In genomic region chr9:111348821-111349271, GRCh38 we compare ENCODE assay signal across 20 cellular contexts. TPM values are rescaled to one million over a fixed set of nuclear protein-coding genes. Genes with fewer than 3 reads are reported as not detected.
DNase-seq lines count a peak whose midpoint lies in the region; ATAC-seq, FAIRE-seq and TF ChIP-seq lines count a peak whose summit lies in the region.
"Had no signal": no experiment of that assay in that cellular context is flagged by ENCODE, and none has a peak within 500 bp of the region (broad histone marks: within the 10 kb centered on the region; RNA-seq: fewer than 3 reads in every experiment).

No MANE protein-coding gene starts in this region.

- in situ Hi-C loops in K562 (cut with MboI), result no loop called here
- in situ Hi-C loops in gastrocnemius medialis (cut with MboI; ENCODE audit: low sequenced_read_pairs in 4 of 4), result no loop called here

- ATAC-seq in K562, result no peak
- peak; percentile 7 to 8 for ATAC-seq in gastrocnemius medialis
- no peak for ATAC-seq in left cardiac atrium
- ATAC-seq in HG03045 (IDR thresholded peaks at IDR 0.05; ENCODE audit: unreplicated experiment), result no peak

- no peaks in the 10 kb centered on the region for H3K79me2 ChIP-seq in K562 (ENCODE audit: control insufficient read depth, insufficient read depth, low read length)
- H3K79me2 ChIP-seq in hepatocyte, result no peaks in the 10 kb centered on the region

- no peaks in the 10 kb centered on the region for H3K9me1 ChIP-seq in K562 (ENCODE audit: control insufficient read depth, insufficient read depth, low read length)

- H3K4me2 ChIP-seq in K562 (ENCODE audit: insufficient read depth, low read length) (no peak overlapping the region), hepatocyte (peak overlapping the region; percentile 58)

- TF ChIP-seq EP300 in K562 (IDR thresholded peaks at IDR 0.05; ENCODE audit: low read length), result no peak

- intact Hi-C loops in K562 (cut with micrococcal nuclease), result no loop called here
- intact Hi-C loops in gastrocnemius medialis (cut with DNase I; ENCODE audit: low total_unique reads), result no loop called here
- intact Hi-C loops in left cardiac atrium (cut with DNase I), result no loop called here

- H3K27me3 ChIP-seq in K562 (ENCODE audit: control insufficient read depth in 2 of 2, insufficient read depth in 2 of 2, low read length in 2 of 2), result no peaks in the 10 kb centered on the region; a peak in 2 of 5 replicates
- H3K27me3 ChIP-seq in hepatocyte, result no peaks in the 10 kb centered on the region
- H3K27me3 ChIP-seq in gastrocnemius medialis, result no peaks in the 10 kb centered on the region
- H3K27me3 ChIP-seq: cardiac muscle cell had no signal

- no peak overlapping the region for H2AFZ ChIP-seq in K562 (ENCODE audit: low read depth, low read length)
- no peak overlapping the region for H2AFZ ChIP-seq in hepatocyte

- TF ChIP-seq POLR2A in K562 (conservative IDR thresholded peaks at IDR 0.05) (no peak), gastrocnemius medialis (IDR thresholded peaks at IDR 0.05) (no peak)

- H3K9ac ChIP-seq in K562 (ENCODE audit: insufficient read depth in 1 of 2, low read depth in 2 of 2, low read length in 2 of 2), result no peak overlapping the region

- no peaks in the 10 kb centered on the region for H3K36me3 ChIP-seq in K562 (ENCODE audit: control insufficient read depth, insufficient read depth, low read length)
- no peaks in the 10 kb centered on the region for H3K36me3 ChIP-seq in hepatocyte (replicated peaks; ENCODE audit: insufficient read depth, low read depth)
- no peaks in the 10 kb centered on the region for H3K36me3 ChIP-seq in gastrocnemius medialis
- H3K36me3 ChIP-seq: cardiac muscle cell had no signal

- DNase-seq in HPDE6-E6E7 (ENCODE audit: extremely low spot score) (peak; percentile 23), K562 (ENCODE audit: extremely low read depth in 1 of 4, low spot score in 3 of 4) (no peak), hepatocyte (ENCODE audit: low spot score) (peak; percentile 49), gastrocnemius medialis (no peak), left cardiac atrium (no peak), activated gamma-delta T cell treated with Interleukin-2 at 50 U/mL for 16 hours (no peak)
- no peak for DNase-seq in stimulated activated CD8-positive, alpha-beta memory T cell treated with anti-CD3 and anti-CD28 coated beads, Interleukin-4, amount 100 ng/mL, for 48 hours
- DNase-seq: erythroblast; KBM-7; NCI-H146; NCI-H526 treated with DMSO at 0.1 percent for 48 hours; psoas muscle; RPMI8226; stimulated activated CD4-positive, alpha-beta T cell treated with anti-CD3 and anti-CD28 coated beads, Interleukin-2, amount 100 ng/mL, for 48 hours; T-helper 2 cell had no signal

- CTCF ChIA-PET in K562 (lab: Yijun Ruan, JAX; ENCODE audit: low intra/inter-chr PET ratio), result no interaction called here

- TF ChIP-seq RAD21 in K562 (CRISPR knock-in tag; conservative IDR thresholded peaks at IDR 0.05 in 1 of 2, IDR thresholded peaks at IDR 0.05 in 1 of 2), result no peak

- no peaks in the 10 kb centered on the region for H3K9me2 ChIP-seq in hepatocyte (replicated peaks; ENCODE audit: insufficient read depth)

- H3K4me1 ChIP-seq in K562 (replicated peaks in 1 of 2; ENCODE audit: control insufficient read depth in 2 of 2, insufficient read depth in 2 of 2, low read length in 2 of 2) (no peaks in the 10 kb centered on the region), hepatocyte (ENCODE audit: insufficient read depth) (peaks cover 10% of the 10 kb centered on the region), gastrocnemius medialis (no peaks in the 10 kb centered on the region)
- H3K4me1 ChIP-seq: psoas muscle had no signal

- H3K9me3 ChIP-seq in K562 (replicated peaks; ENCODE audit: control insufficient read depth, insufficient read depth, low read depth, low read length), result no peaks in the 10 kb centered on the region
- H3K9me3 ChIP-seq in hepatocyte (ENCODE audit: low read depth), result no peaks in the 10 kb centered on the region
- no peaks in the 10 kb centered on the region for H3K9me3 ChIP-seq in gastrocnemius medialis
- H3K9me3 ChIP-seq: psoas muscle had no signal

- H3K27ac ChIP-seq in K562 (ENCODE audit: extremely low read depth, low read depth, low read length) (no peak overlapping the region), hepatocyte (peak overlapping the region; percentile 62), gastrocnemius medialis (no peak overlapping the region)
- H3K27ac ChIP-seq: cardiac muscle cell, psoas muscle had no signal

- no TSS peak for BruUV-seq in K562 (replicated peaks; lab: Mats Ljungman, UMichigan)

- TF ChIP-seq CTCF in K562 (IDR thresholded peaks at IDR 0.05 in 2 of 3, conservative IDR thresholded peaks at IDR 0.05 in 1 of 3; ENCODE audit: insufficient read depth in 2 of 3, low read depth in 1 of 3, low read length in 3 of 3) (no peak), hepatocyte (IDR thresholded peaks at IDR 0.05; ENCODE audit: poor library complexity) (no peak), gastrocnemius medialis (IDR thresholded peaks at IDR 0.05 in 4 of 5, conservative IDR thresholded peaks at IDR 0.05 in 1 of 5) (no peak)

- 2% methylated on average over 4 of the region's 4 CpGs for WGBS in K562 (ENCODE audit: insufficient coverage, low coverage, missing lambda C conversion rate)
- 35% methylated on average over 4 of the region's 4 CpGs for WGBS in hepatocyte (ENCODE audit: low lambda C conversion rate, missing lambda C conversion rate)

- POLR2A ChIA-PET in K562 (lab: Yijun Ruan, JAX), result no interaction called here

- no peaks in the 10 kb centered on the region for H4K20me1 ChIP-seq in K562 (replicated peaks; ENCODE audit: control insufficient read depth, insufficient read depth, low read length)
- H4K20me1 ChIP-seq in hepatocyte (ENCODE audit: insufficient read depth, poor library complexity, severe bottlenecking), result no peaks in the 10 kb centered on the region

- no peak for FAIRE-seq in K562 (lab: Jason Lieb, UNC)
- FAIRE-seq: GM12891 had no signal

- H3K4me3 ChIP-seq in K562, result no peak overlapping the region
- no peak overlapping the region for H3K4me3 ChIP-seq in hepatocyte
- H3K4me3 ChIP-seq in gastrocnemius medialis, result no peak overlapping the region
- H3K4me3 ChIP-seq: cardiac muscle cell, psoas muscle had no signal

TF ChIP-seq in K562, 482 proteins besides CTCF, POLR2A, EP300 and RAD21 (continues in another document):
- TF ChIP-seq CBFA2T3 (IDR thresholded peaks at IDR 0.05), result peak; percentile 55
- no peak for TF ChIP-seq PTTG1 (tag; IDR thresholded peaks at IDR 0.05; ENCODE audit: low read depth)
- peak; percentile 54 for TF ChIP-seq MEIS2 (IDR thresholded peaks at IDR 0.05; ENCODE audit: partially characterized antibody)
- peak in 1 of 2 experiments; percentile 73; a peak in 2 of 4 replicates for TF ChIP-seq RCOR1 (IDR thresholded peaks at IDR 0.05; ENCODE audit: borderline replicate concordance in 1 of 2, low read depth in 2 of 2, low read length in 2 of 2)
- TF ChIP-seq KDM1A (IDR thresholded peaks at IDR 0.05), result peak; percentile 77 to 80
- TF ChIP-seq STAG1 (CRISPR knock-in tag; IDR thresholded peaks at IDR 0.05; ENCODE audit: borderline replicate concordance), result no peak
- no peak for TF ChIP-seq ESRRB (CRISPR knock-in tag; IDR thresholded peaks at IDR 0.05; ENCODE audit: borderline replicate concordance)
- peak in 1 of 2 experiments; percentile 85; a peak in 2 of 4 replicates for TF ChIP-seq FOXA3 (CRISPR knock-in tag; conservative IDR thresholded peaks at IDR 0.05 in 1 of 2, IDR thresholded peaks at IDR 0.05 in 1 of 2)
- TF ChIP-seq PREB (CRISPR knock-in tag; IDR thresholded peaks at IDR 0.05), result no peak
- no peak for TF ChIP-seq MLLT1 (IDR thresholded peaks at IDR 0.05)

RNA-seq across cellular contexts. Expression of gene OR2K2, which starts 18.8 kb away (rescaled TPM):
- total RNA-seq in K562 (2011; cell fraction: chromatin; rRNA removed; ENCODE audit: low replicate concordance), result not detected in 2 replicates
- total RNA-seq in K562 (2011; cell fraction: nucleolus; rRNA removed), result not detected in 2 replicates
- not detected in 2 replicates for total RNA-seq in K562 (2011; cell fraction: nucleoplasm; rRNA removed)
- total RNA-seq in K562 (2014; rRNA removed), result not detected in 2 replicates
- total RNA-seq in K562 (2014; rRNA removed; fragmentation: Illumina TruSeq; extraction: Trizol), result not detected in 2 replicates
- total RNA-seq in K562 (2015; rRNA removed; fragmentation: Illumina TruSeq; extraction: Trizol), result not detected in 2 replicates
- total RNA-seq in K562 (2021), result not detected in 2 replicates
- polyA plus RNA-seq in K562 (2011; rRNA removed), result not detected in 2 replicates
- polyA plus RNA-seq in K562 (2011; cell fraction: cytosol; rRNA removed), result not detected in 2 replicates
- not detected in 2 replicates for polyA plus RNA-seq in K562 (2011; cell fraction: nucleus; rRNA removed)
- polyA plus RNA-seq in K562 (2012), result not detected in 2 replicates
- not detected in 2 replicates for polyA plus RNA-seq in K562 (2014; fragmentation: Illumina TruSeq; extraction: Trizol)
- not detected for polyA plus RNA-seq in K562 (2014; fragmentation: Nextera tagmentation; extraction: Ambion mirVana)
- polyA plus RNA-seq in K562 (2014; rRNA removed), result not detected in 2 replicates
- not detected in 2 replicates for polyA minus RNA-seq in K562 (2011; rRNA and poly(A)+ RNA removed)
- not detected in 2 replicates for polyA minus RNA-seq in K562 (2011; cell fraction: cytosol; rRNA and poly(A)+ RNA removed)
- not detected in 2 replicates for polyA minus RNA-seq in K562 (2011; cell fraction: nucleus; rRNA and poly(A)+ RNA removed)
- not detected in 2 replicates for total RNA-seq in hepatocyte
- not detected in 2 replicates for polyA plus RNA-seq in hepatocyte
- 1 to 10 TPM in 1 of 4 donors, not detected in 3; 6.7 TPM for total RNA-seq in gastrocnemius medialis
- total RNA-seq in left cardiac atrium, result not detected
- total RNA-seq: cardiac muscle cell, Daoy had no signal
- polyA plus RNA-seq: BJ had no signal

Comparison
In these comparisons a context has a peak if more than half of its experiments do, and no peak if none do; other contexts are left out.
1. DNase-seq: peak in HPDE6-E6E7 (single experiment) and hepatocyte (single experiment); none in K562 (0 of 4), gastrocnemius medialis (0 of 2), left cardiac atrium (single experiment), stimulated activated CD8-positive, alpha-beta memory T cell treated with anti-CD3 and anti-CD28 coated beads, Interleukin-4, amount 100 ng/mL, for 48 hours (single experiment) and activated gamma-delta T cell treated with Interleukin-2 at 50 U/mL for 16 hours (single experiment).
2. ATAC-seq: peak in gastrocnemius medialis (2 of 2); none in K562 (single experiment), left cardiac atrium (0 of 2) and HG03045 (single experiment).